Comparison of ENCODE assay signal across 1 cellular context in genomic region chr20:38937978-38938473, GRCh38.
TF ChIP-seq lines count a peak whose summit lies in the region.

No MANE protein-coding gene starts in this region.

TF ChIP-seq in HepG2, 621 proteins besides CTCF, POLR2A, EP300 and RAD21 (continued from another document):
- TF ChIP-seq BRF2 (CRISPR knock-in tag; IDR thresholded peaks at IDR 0.05), result 0 out of 2 replicates have a peak, but pooled peaks have one; percentile 28
- TF ChIP-seq CHD4 (IDR thresholded peaks at IDR 0.05; ENCODE audit: borderline replicate concordance, low read length), result no peak
- TF ChIP-seq WIZ (CRISPR knock-in tag; IDR thresholded peaks at IDR 0.05), result no peak
- TF ChIP-seq THYN1 (CRISPR knock-in tag; IDR thresholded peaks at IDR 0.05; ENCODE audit: borderline replicate concordance, low read depth), result 0 out of 2 replicates have a peak, but pooled peaks have one; percentile 42
- TF ChIP-seq CSRNP1 (CRISPR knock-in tag; IDR thresholded peaks at IDR 0.05), result 0 out of 2 replicates have a peak, but pooled peaks have one; percentile 19
TF ChIP-seq in HepG2: peak in this region for 5.
